In the genomic region with DNA sequence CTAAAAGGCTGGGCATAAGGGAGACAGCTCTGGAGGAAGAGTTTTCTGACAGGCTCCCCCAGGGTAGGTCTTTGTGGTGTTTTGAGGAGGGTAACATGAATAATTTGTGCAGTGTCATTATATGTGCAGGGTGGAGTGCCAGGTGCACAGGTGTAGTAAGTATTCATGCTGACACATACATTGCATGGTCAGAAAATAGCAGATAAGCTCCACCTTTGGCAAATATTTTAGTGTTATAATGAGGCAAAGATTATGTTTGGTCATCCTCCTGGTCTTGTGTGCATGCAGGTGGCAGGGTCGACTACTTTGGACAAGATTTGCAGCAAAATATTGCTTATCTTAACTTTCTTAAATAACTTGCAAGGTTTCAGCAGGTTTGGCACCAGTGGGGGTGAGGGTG, we compare ENCODE assay signal across 21 cellular contexts.
DNase-seq lines count a peak whose midpoint lies in the region; ATAC-seq, FAIRE-seq and TF ChIP-seq lines count a peak whose summit lies in the region.
"Had no signal": no experiment of that assay in that cellular context is flagged by ENCODE, and none has a peak within 500 bp of the region (broad histone marks: within the 10 kb centered on the region; RNA-seq: fewer than 3 reads in every experiment).

No MANE protein-coding gene starts in this region.

- no peaks in the 10 kb centered on the region for H4K20me1 ChIP-seq in H1 (replicated peaks in 1 of 2; ENCODE audit: control insufficient read depth in 1 of 2, insufficient read depth in 2 of 2, low read length in 2 of 2)
- H4K20me1 ChIP-seq: BLaER1 had no signal

- DNase-seq in NCI-H1417 (lab: John Stamatoyannopoulos, UW) (peak in 2 of 3 experiments; percentile 13 to 39), NCI-H1417 treated with DMSO at 0.1 percent for 48 hours (lab: John Stamatoyannopoulos, UW) (no peak), NCI-H748 treated with DMSO at 0.1 percent for 48 hours (lab: John Stamatoyannopoulos, UW) (peak; percentile 72), H1 (ENCODE audit: low read depth in 1 of 2, low spot score in 2 of 2) (no peak), neuronal stem cell (ENCODE audit: low spot score) (no peak)
- DNase-seq: AML-193; Calu3; CD4-positive, alpha-beta memory T cell; DMS53; DND-41; EL; GM23248; H7 had no signal

- no peak for TF ChIP-seq RAD21 in H1 (IDR thresholded peaks at IDR 0.05 in 1 of 2, conservative IDR thresholded peaks at IDR 0.05 in 1 of 2; ENCODE audit: low read depth in 2 of 2, low read length in 2 of 2)

- no peak for TF ChIP-seq POLR2A in H1 (IDR thresholded peaks at IDR 0.05; ENCODE audit: control extremely low read depth in 1 of 2, low read depth in 2 of 2, low read length in 2 of 2)

- H3K36me3 ChIP-seq in H1 (ENCODE audit: control insufficient read depth in 2 of 4, insufficient read depth in 4 of 4, low read length in 3 of 4) (no peaks in the 10 kb centered on the region), neuronal stem cell (replicated peaks in 1 of 2; ENCODE audit: control insufficient read depth in 2 of 2, insufficient read depth in 2 of 2, low read length in 2 of 2) (no peaks in the 10 kb centered on the region)
- H3K36me3 ChIP-seq: BLaER1 had no signal

- no peak overlapping the region for H3K4me2 ChIP-seq in H1 (ENCODE audit: insufficient read depth in 1 of 2, low read depth in 2 of 2, low read length in 2 of 2)
- H3K4me2 ChIP-seq in neuronal stem cell (ENCODE audit: insufficient read depth, low read length, poor library complexity, severe bottlenecking), result no peak overlapping the region
- H3K4me2 ChIP-seq: A549, BLaER1 had no signal

- no peaks in the 10 kb centered on the region for H3K9me3 ChIP-seq in H1 (ENCODE audit: insufficient read depth in 2 of 2, low read depth in 1 of 2, low read length in 1 of 2)
- H3K9me3 ChIP-seq in neuronal stem cell (replicated peaks in 1 of 2; ENCODE audit: control insufficient read depth in 2 of 2, insufficient read depth in 1 of 2, low read depth in 1 of 2, low read length in 2 of 2), result no peaks in the 10 kb centered on the region
- H3K9me3 ChIP-seq: A549 had no signal

- no peaks in the 10 kb centered on the region for H3K23me2 ChIP-seq in H1 (ENCODE audit: low read depth, low read length)

- ATAC-seq in HG03469 (IDR thresholded peaks at IDR 0.05; ENCODE audit: unreplicated experiment) (no peak), HG03025 (IDR thresholded peaks at IDR 0.05; ENCODE audit: low FRiP score, unreplicated experiment) (no peak)
- ATAC-seq: A549, GM12878 had no signal

- POLR2A ChIA-PET in H1 (lab: Charles Lee; ENCODE audit: partially characterized antibody), result no interaction called here

- no peak for TF ChIP-seq CTCF in H1 (IDR thresholded peaks at IDR 0.05; ENCODE audit: control extremely low read depth in 1 of 3, insufficient read depth in 1 of 3, low read depth in 1 of 3, low read length in 3 of 3)

- CTCF ChIA-PET in H1 (lab: Charles Lee; ENCODE audit: partially characterized antibody), result no interaction called here

- no peak overlapping the region for H2BK20ac ChIP-seq in H1 (ENCODE audit: low read length)

- H2BK15ac ChIP-seq in H1 (ENCODE audit: low read length) (no peak overlapping the region), neuronal stem cell (ENCODE audit: low read length) (no peak overlapping the region)

- H2BK12ac ChIP-seq in H1 (ENCODE audit: low read depth, low read length) (no peak overlapping the region), neuronal stem cell (ENCODE audit: low read length) (no peak overlapping the region)

- no peak overlapping the region for H4K5ac ChIP-seq in H1 (ENCODE audit: insufficient read length, low read depth, low read length)

- H3K4me3 ChIP-seq in H1 (ENCODE audit: extremely low read depth in 1 of 4, insufficient read depth in 2 of 4, low read depth in 3 of 4, low read length in 4 of 4) (no peak overlapping the region), neuronal stem cell (ENCODE audit: low read length in 2 of 2) (no peak overlapping the region)
- H3K4me3 ChIP-seq: A549, BLaER1, GM12878, GM23248 had no signal

- H2BK5ac ChIP-seq in H1 (ENCODE audit: low read depth, low read length), result no peak overlapping the region
- H2BK5ac ChIP-seq in neuronal stem cell (ENCODE audit: low read length), result no peak overlapping the region

- no peak overlapping the region for H3K27ac ChIP-seq in H1 (ENCODE audit: low read depth, low read length)
- H3K27ac ChIP-seq in neuronal stem cell (replicated peaks; ENCODE audit: low read length), result no peak overlapping the region
- H3K27ac ChIP-seq: 22Rv1, A549, BLaER1, GM23248, HL-60 had no signal

- no peaks in the 10 kb centered on the region for H3K79me2 ChIP-seq in H1 (ENCODE audit: control insufficient read depth in 1 of 2, insufficient read depth in 2 of 2, low read length in 2 of 2)

- H2AK5ac ChIP-seq in H1 (ENCODE audit: low read depth, low read length) (no peak overlapping the region), neuronal stem cell (ENCODE audit: low read depth, low read length) (no peak overlapping the region)

- H3K56ac ChIP-seq in H1 (replicated peaks; ENCODE audit: insufficient read length, low read depth, low read length), result no peak overlapping the region

- no peak overlapping the region for H4K91ac ChIP-seq in H1 (replicated peaks; ENCODE audit: insufficient read length, low read length)
- no peak overlapping the region for H4K91ac ChIP-seq in neuronal stem cell (ENCODE audit: low read depth, low read length, poor library complexity)

- H4K8ac ChIP-seq in H1 (ENCODE audit: extremely low read depth, insufficient read depth, low read length), result no peak overlapping the region
- no peak overlapping the region for H4K8ac ChIP-seq in neuronal stem cell (ENCODE audit: low read depth, low read length)

- H3K18ac ChIP-seq in H1 (ENCODE audit: extremely low read depth, low read length) (no peak overlapping the region), neuronal stem cell (ENCODE audit: low read length) (no peak overlapping the region)

- no peak overlapping the region for H3K9ac ChIP-seq in H1 (replicated peaks in 1 of 4; ENCODE audit: extremely low read depth in 1 of 4, low read depth in 3 of 4, low read length in 3 of 4)
- no peak overlapping the region for H3K9ac ChIP-seq in neuronal stem cell (ENCODE audit: low read depth, low read length, poor library complexity)
- H3K9ac ChIP-seq: BLaER1, GM23248 had no signal

- H2AFZ ChIP-seq in H1 (ENCODE audit: low read length), result peak overlapping the region; percentile 6; the same call in 1 of the 2 replicates
- H2AFZ ChIP-seq in neuronal stem cell (ENCODE audit: low read length), result no peak overlapping the region
- H2AFZ ChIP-seq: GM23248 had no signal

- H3K14ac ChIP-seq in H1 (ENCODE audit: insufficient read length) (no peak overlapping the region), neuronal stem cell (ENCODE audit: low read length) (no peak overlapping the region)

- FAIRE-seq in H1 (lab: Jason Lieb, UNC), result no peak
- FAIRE-seq: A549, GM12878, GM19239 had no signal

- H2BK120ac ChIP-seq in H1 (replicated peaks; ENCODE audit: low read depth, low read length), result no peak overlapping the region
- no peak overlapping the region for H2BK120ac ChIP-seq in neuronal stem cell (ENCODE audit: low read depth, low read length)

- H3K23ac ChIP-seq in H1 (ENCODE audit: insufficient read length), result no peak overlapping the region
- H3K23ac ChIP-seq in neuronal stem cell (ENCODE audit: low read depth, low read length, poor library complexity), result no peak overlapping the region

- no peaks in the 10 kb centered on the region for H3K4me1 ChIP-seq in H1 (replicated peaks in 1 of 4; ENCODE audit: control insufficient read depth in 3 of 4, insufficient read depth in 4 of 4, low read length in 3 of 4)
- no peaks in the 10 kb centered on the region for H3K4me1 ChIP-seq in neuronal stem cell (ENCODE audit: control insufficient read depth in 2 of 2, insufficient read depth in 1 of 2, low read depth in 1 of 2, low read length in 2 of 2)
- H3K4me1 ChIP-seq: A549, BLaER1 had no signal

- H3K79me1 ChIP-seq in H1 (ENCODE audit: low read depth, low read length), result no peaks in the 10 kb centered on the region
- H3K79me1 ChIP-seq in neuronal stem cell (ENCODE audit: low read depth, low read length), result no peaks in the 10 kb centered on the region

- no peaks in the 10 kb centered on the region for H3K27me3 ChIP-seq in H1 (replicated peaks in 1 of 4; ENCODE audit: control insufficient read depth in 3 of 4, extremely low read depth in 1 of 4, insufficient read depth in 3 of 4, low read length in 3 of 4)
- H3K27me3 ChIP-seq in neuronal stem cell (ENCODE audit: control insufficient read depth in 3 of 3, insufficient read depth in 3 of 3, low read depth in 1 of 3, low read length in 3 of 3), result no peaks in the 10 kb centered on the region
- H3K27me3 ChIP-seq: BLaER1 had no signal

- WGBS in H1 (ENCODE audit: extremely low coverage in 1 of 2, insufficient coverage in 1 of 2, insufficient read length in 1 of 2, insufficient replicate concordance in 2 of 2, low coverage in 1 of 2, low lambda C conversion rate in 2 of 2, missing lambda C conversion rate in 1 of 2), 2 experiments, result 100% methylated on average over 1 of the region's 1 CpG; no CpG with 5 or more reads in 1 of the 2 experiments
- WGBS in neuronal stem cell (ENCODE audit: extremely low coverage in 2 of 2, insufficient read length in 2 of 2, insufficient replicate concordance in 1 of 2), 2 donors, result no CpG with 5 or more reads among the region's 1 CpG

- H3K4ac ChIP-seq in H1 (replicated peaks; ENCODE audit: insufficient read length, low read depth, low read length) (no peak overlapping the region), neuronal stem cell (ENCODE audit: low read length) (no peak overlapping the region)

- TF ChIP-seq EP300 in H1 (IDR thresholded peaks at IDR 0.05; ENCODE audit: borderline replicate concordance in 1 of 2, low read depth in 2 of 2, low read length in 2 of 2), result no peak

TF ChIP-seq in H1, 55 proteins besides CTCF, POLR2A, EP300 and RAD21 (continues in another document):
- no peak for TF ChIP-seq SP1 (IDR thresholded peaks at IDR 0.05; ENCODE audit: low read depth, low read length)
- no peak for TF ChIP-seq EGR1 (IDR thresholded peaks at IDR 0.05; ENCODE audit: borderline replicate concordance, low read depth, low read length)
- TF ChIP-seq RXRA (IDR thresholded peaks at IDR 0.05; ENCODE audit: insufficient read depth, low read depth, low read length), result no peak
- TF ChIP-seq CBX5 (IDR thresholded peaks at IDR 0.05; ENCODE audit: low read depth, low read length), result no peak

Comparison
In these comparisons a context has a peak if more than half of its experiments do, and no peak if none do; other contexts are left out.
1. DNase-seq: peak in NCI-H1417 (2 of 3) and NCI-H748 treated with DMSO at 0.1 percent for 48 hours (single experiment); none in NCI-H1417 treated with DMSO at 0.1 percent for 48 hours (single experiment), H1 (0 of 2) and neuronal stem cell (single experiment).